8 cellular contexts compared by ENCODE assay signal in the genomic region with DNA sequence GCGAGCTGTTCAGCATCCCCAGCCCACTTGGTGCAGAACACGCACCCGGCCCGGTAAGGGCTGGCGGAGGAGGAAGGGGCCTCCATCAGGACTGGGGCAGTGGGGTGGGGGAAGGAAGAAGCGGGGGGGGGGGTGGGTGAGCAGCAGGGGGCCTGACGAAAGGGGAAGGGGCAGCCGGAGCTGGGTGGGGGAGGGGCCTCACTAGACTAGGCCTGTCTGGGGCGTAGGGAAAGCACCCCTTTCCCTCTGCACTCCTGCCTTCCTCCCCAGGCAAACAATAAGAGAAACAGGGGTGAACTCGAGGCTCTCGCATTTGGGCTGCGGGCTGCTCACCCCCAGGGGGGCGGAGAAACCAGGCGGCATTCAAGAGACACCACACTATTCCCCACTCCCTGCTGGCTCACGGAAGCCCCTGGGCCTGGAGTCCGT.
DNase-seq lines count a peak whose midpoint lies in the region; ATAC-seq, FAIRE-seq and TF ChIP-seq lines count a peak whose summit lies in the region.

No MANE protein-coding gene starts in this region.

- TF ChIP-seq POLR2A in A549 (IDR thresholded peaks at IDR 0.05; ENCODE audit: low read length), result no peak

- H3K27me3 ChIP-seq in GM23338 (ENCODE audit: insufficient read depth), result no peaks in the 10 kb centered on the region
- H3K27me3 ChIP-seq in layer of hippocampus (ENCODE audit: control insufficient read depth, insufficient read depth, low read length), result no peaks in the 10 kb centered on the region

- TF ChIP-seq RAD21 in A549 (conservative IDR thresholded peaks at IDR 0.05 in 1 of 2, IDR thresholded peaks at IDR 0.05 in 1 of 2), result no peak

- H3K36me3 Mint-ChIP-seq in GM23338 (ENCODE audit: low read depth), result peaks cover 76% of the 10 kb centered on the region

- POLR2A ChIA-PET in A549 (lab: Yijun Ruan, JAX), result no interaction called here

- no peak for TF ChIP-seq EP300 in A549 (IDR thresholded peaks at IDR 0.05)

- H3K4me1 Mint-ChIP-seq in GM23338, result peaks cover 48% of the 10 kb centered on the region

- WGBS in A549 (ENCODE audit: missing lambda C conversion rate), result 76% methylated on average over 12 of the region's 16 CpGs

- peak overlapping the region; percentile 94 for H3K4me3 Mint-ChIP-seq in GM23338

- H3K9me3 ChIP-seq in A549, result no peaks in the 10 kb centered on the region

- H3K27ac Mint-ChIP-seq in GM23338, result peak overlapping the region; percentile 92

- H3K27ac ChIP-seq in A549 (peak overlapping the region; percentile 87 to 91), GM23338 (ENCODE audit: low read depth) (peak overlapping the region; percentile 96), layer of hippocampus (ENCODE audit: low read depth, low read length) (peak overlapping the region; percentile 57), temporal lobe (ENCODE audit: low read depth, low read length) (peak overlapping the region; percentile 46)

- H3K79me2 ChIP-seq in GM23338 (replicated peaks; ENCODE audit: insufficient read depth), result peaks cover 53% of the 10 kb centered on the region

- peaks cover 11% of the 10 kb centered on the region for H3F3A ChIP-seq in GM23338 (replicated peaks; ENCODE audit: low read depth)

- CTCF ChIA-PET in A549 (lab: Yijun Ruan, JAX), result interaction anchor here (0.7 to 1.2 kb wide), 2 partner anchors 21 to 22 kb away, joined by 3 to 6 read pairs; no protein-coding TSS in a partner anchor

- H4K20me1 ChIP-seq in GM23338 (replicated peaks; ENCODE audit: insufficient read depth), result peaks cover 30% of the 10 kb centered on the region

- H3K27me3 Mint-ChIP-seq in GM23338 (ENCODE audit: insufficient read depth, low read depth, poor library complexity), result peaks cover 14% of the 10 kb centered on the region

- peaks cover 18% of the 10 kb centered on the region; the same call in 2 of the 3 replicates for H3K4me1 ChIP-seq in A549
- peaks cover 34% of the 10 kb centered on the region for H3K4me1 ChIP-seq in GM23338 (ENCODE audit: insufficient read depth)

- peaks cover 10% of the 10 kb centered on the region; the same call in 2 of the 3 replicates for H3K9me3 Mint-ChIP-seq in GM23338

- H3K4me2 ChIP-seq in A549 (peak overlapping the region; percentile 99), GM23338 (peak overlapping the region; percentile 97)

- DNase-seq in A549 (ENCODE audit: low read depth in 1 of 2, low spot score in 1 of 2), result no peak
- no peak for DNase-seq in GM23338 (ENCODE audit: low spot score)
- peak; percentile 38 for DNase-seq in activated naive CD4-positive, alpha-beta T cell treated with anti-CD3 and anti-CD28 coated beads, Interleukin-2, amount 50 U/mL, for 16 hours
- no peak for DNase-seq in NCI-H69 (lab: John Stamatoyannopoulos, UW)
- DNase-seq in cerebellum (ENCODE audit: low spot score), result no peak

- no peaks in the 10 kb centered on the region for H3K9me2 ChIP-seq in GM23338 (ENCODE audit: insufficient read depth)

- H3K36me3 ChIP-seq in GM23338 (ENCODE audit: insufficient read depth), result peaks cover 10% of the 10 kb centered on the region; the same call in 1 of the 2 replicates

- no peak overlapping the region for H2AFZ ChIP-seq in GM23338

- ATAC-seq in A549 (no peak), GM23338 (peak; percentile 20), GM18519 (IDR thresholded peaks at IDR 0.05; ENCODE audit: low FRiP score, unreplicated experiment) (no peak)

- FAIRE-seq in A549 (lab: Jason Lieb, UNC), result no peak

- TF ChIP-seq CTCF in A549 (IDR thresholded peaks at IDR 0.05) (no peak), GM23338 (conservative IDR thresholded peaks at IDR 0.05; ENCODE audit: low read depth in 2 of 2) (no peak)

- H3K4me3 ChIP-seq in A549 (peak overlapping the region; percentile 61), GM23338 (peak overlapping the region; percentile 95)

TF ChIP-seq in A549, 52 proteins besides CTCF, POLR2A, EP300 and RAD21:
- TF ChIP-seq MYC (IDR thresholded peaks at IDR 0.05; ENCODE audit: borderline replicate concordance, low read length), result no peak
- no peak for TF ChIP-seq BHLHE40 (IDR thresholded peaks at IDR 0.05; ENCODE audit: low read depth, low read length)
- no peak for TF ChIP-seq HOXB5 (CRISPR knock-in tag; IDR thresholded peaks at IDR 0.05)
- no peak for TF ChIP-seq EHMT2 (IDR thresholded peaks at IDR 0.05; ENCODE audit: low read depth)

TF ChIP-seq in GM23338, 12 proteins besides CTCF, POLR2A, EP300 and RAD21:
- TF ChIP-seq STAT1 (IDR thresholded peaks at IDR 0.05; ENCODE audit: unreplicated experiment) (no peak), EZH2phosphoT487 (IDR thresholded peaks at IDR 0.05; ENCODE audit: unreplicated experiment) (no peak), ZNF331 (CRISPR knock-in tag; IDR thresholded peaks at IDR 0.05; ENCODE audit: low read depth) (no peak), JUNB (IDR thresholded peaks at IDR 0.05; ENCODE audit: unreplicated experiment) (no peak), ETS1 (IDR thresholded peaks at IDR 0.05) (no peak), EZH2 (IDR thresholded peaks at IDR 0.05; ENCODE audit: low read depth, unreplicated experiment) (no peak), NANOG (IDR thresholded peaks at IDR 0.05; ENCODE audit: borderline replicate concordance) (no peak)
- TF ChIP-seq, protein P1, sequence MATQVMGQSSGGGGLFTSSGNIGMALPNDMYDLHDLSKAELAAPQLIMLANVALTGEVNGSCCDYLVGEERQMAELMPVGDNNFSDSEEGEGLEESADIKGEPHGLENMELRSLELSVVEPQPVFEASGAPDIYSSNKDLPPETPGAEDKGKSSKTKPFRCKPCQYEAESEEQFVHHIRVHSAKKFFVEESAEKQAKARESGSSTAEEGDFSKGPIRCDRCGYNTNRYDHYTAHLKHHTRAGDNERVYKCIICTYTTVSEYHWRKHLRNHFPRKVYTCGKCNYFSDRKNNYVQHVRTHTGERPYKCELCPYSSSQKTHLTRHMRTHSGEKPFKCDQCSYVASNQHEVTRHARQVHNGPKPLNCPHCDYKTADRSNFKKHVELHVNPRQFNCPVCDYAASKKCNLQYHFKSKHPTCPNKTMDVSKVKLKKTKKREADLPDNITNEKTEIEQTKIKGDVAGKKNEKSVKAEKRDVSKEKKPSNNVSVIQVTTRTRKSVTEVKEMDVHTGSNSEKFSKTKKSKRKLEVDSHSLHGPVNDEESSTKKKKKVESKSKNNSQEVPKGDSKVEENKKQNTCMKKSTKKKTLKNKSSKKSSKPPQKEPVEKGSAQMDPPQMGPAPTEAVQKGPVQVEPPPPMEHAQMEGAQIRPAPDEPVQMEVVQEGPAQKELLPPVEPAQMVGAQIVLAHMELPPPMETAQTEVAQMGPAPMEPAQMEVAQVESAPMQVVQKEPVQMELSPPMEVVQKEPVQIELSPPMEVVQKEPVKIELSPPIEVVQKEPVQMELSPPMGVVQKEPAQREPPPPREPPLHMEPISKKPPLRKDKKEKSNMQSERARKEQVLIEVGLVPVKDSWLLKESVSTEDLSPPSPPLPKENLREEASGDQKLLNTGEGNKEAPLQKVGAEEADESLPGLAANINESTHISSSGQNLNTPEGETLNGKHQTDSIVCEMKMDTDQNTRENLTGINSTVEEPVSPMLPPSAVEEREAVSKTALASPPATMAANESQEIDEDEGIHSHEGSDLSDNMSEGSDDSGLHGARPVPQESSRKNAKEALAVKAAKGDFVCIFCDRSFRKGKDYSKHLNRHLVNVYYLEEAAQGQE (IDR thresholded peaks at IDR 0.05; ENCODE audit: unreplicated experiment), result no peak

Comparison
In these comparisons a context has a peak if more than half of its experiments do, and no peak if none do; other contexts are left out.
1. H3K27ac ChIP-seq: peak in every context shown above with its lines; median percentile 96 in GM23338; 89 in A549; 57 in layer of hippocampus; 46 in temporal lobe.